1 cellular context compared by ENCODE assay signal in the genomic region with DNA sequence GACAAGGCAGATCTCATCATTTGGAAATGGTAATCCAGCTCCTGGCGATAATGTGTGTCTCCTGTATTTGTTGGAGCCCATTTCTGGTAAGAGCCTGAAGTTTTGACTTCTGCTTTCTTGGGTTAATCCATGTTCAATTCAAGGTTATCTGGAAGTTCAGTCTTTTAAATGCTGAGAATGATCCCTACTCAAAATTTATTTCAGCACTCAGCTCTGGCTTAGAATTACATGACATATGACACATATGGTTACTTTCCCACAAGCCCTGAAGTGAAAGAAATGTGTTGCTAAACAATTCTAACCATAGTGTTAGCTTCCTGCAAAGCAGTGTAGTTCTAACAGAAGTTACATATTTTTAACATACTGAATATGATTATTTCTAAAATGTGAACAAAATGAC.
TF ChIP-seq lines count a peak whose summit lies in the region.

No MANE protein-coding gene starts in this region.

TF ChIP-seq in HEK293T, 16 proteins besides CTCF, POLR2A, EP300 and RAD21:
- TF ChIP-seq HDGF (IDR thresholded peaks at IDR 0.05; ENCODE audit: borderline replicate concordance) (no peak), FOXK2 (IDR thresholded peaks at IDR 0.05) (no peak), BHLHE40 (IDR thresholded peaks at IDR 0.05; ENCODE audit: borderline replicate concordance) (no peak), NFRKB (IDR thresholded peaks at IDR 0.05) (no peak), ELF4 (IDR thresholded peaks at IDR 0.05) (no peak), SP1 (IDR thresholded peaks at IDR 0.05) (no peak), FOXA1 (IDR thresholded peaks at IDR 0.05) (no peak), SUZ12 (IDR thresholded peaks at IDR 0.05) (no peak), L3MBTL2 (conservative IDR thresholded peaks at IDR 0.05) (no peak), FOXM1 (IDR thresholded peaks at IDR 0.05; ENCODE audit: borderline replicate concordance) (no peak), LEF1 (IDR thresholded peaks at IDR 0.05; ENCODE audit: borderline replicate concordance) (no peak), CTBP1 (IDR thresholded peaks at IDR 0.05; ENCODE audit: borderline replicate concordance) (no peak), ZNF384 (IDR thresholded peaks at IDR 0.05) (no peak), ARNT (IDR thresholded peaks at IDR 0.05) (no peak), TARDBP (IDR thresholded peaks at IDR 0.05) (no peak)
- TF ChIP-seq, protein P1, sequence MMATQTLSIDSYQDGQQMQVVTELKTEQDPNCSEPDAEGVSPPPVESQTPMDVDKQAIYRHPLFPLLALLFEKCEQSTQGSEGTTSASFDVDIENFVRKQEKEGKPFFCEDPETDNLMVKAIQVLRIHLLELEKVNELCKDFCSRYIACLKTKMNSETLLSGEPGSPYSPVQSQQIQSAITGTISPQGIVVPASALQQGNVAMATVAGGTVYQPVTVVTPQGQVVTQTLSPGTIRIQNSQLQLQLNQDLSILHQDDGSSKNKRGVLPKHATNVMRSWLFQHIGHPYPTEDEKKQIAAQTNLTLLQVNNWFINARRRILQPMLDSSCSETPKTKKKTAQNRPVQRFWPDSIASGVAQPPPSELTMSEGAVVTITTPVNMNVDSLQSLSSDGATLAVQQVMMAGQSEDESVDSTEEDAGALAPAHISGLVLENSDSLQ (IDR thresholded peaks at IDR 0.05) = no peak
